Comparison of ENCODE assay signal across 7 cellular contexts in the genomic region with DNA sequence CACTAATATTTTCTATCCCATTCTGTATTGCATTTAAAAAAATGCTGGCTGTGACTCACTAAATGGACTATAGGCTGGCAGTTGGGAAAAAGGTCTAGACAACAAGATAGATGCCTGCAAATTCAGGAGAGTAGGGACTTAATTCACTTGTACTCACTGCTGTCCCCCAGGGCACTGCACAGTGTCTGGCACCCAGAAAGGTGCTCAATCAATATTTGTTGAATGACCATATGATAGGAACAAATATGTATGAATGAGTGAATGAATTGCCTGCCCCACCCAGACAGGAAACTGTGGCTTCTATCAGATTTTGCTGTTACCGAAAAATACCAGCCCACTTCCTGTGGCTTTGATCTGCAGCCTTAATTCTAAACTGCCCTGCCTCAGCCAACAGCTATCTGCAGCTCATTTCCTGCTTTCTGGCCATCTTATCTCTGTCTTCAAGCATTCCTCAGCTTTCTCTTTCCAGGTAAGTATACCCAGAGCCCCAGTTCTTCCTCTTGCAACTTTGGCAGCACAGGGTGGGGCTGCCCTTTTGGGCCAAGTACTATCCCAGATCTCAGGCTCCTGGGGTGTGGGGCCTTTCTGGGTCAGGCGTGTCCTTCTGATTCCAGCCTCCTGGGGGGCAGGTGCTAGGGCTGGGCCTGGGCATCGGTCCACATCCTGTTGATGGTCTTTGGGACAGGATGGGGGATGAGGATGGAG. TPM values are rescaled to one million over a fixed set of nuclear protein-coding genes. Genes with fewer than 3 reads are reported as not detected.
A peak's percentile ranks its signal among the peaks of the same experiment; 100 is the strongest.
DNase-seq lines count a peak whose midpoint lies in the region; ATAC-seq and TF ChIP-seq lines count a peak whose summit lies in the region.

No MANE protein-coding gene starts in this region.

- intact Hi-C loops in left colon (cut with DNase I, micrococcal nuclease), result no loop called here

- whole genome bisulfite sequencing in gastroesophageal sphincter (ENCODE audit: low coverage in 1 of 2), 2 donors, result 60 to 71% methylated on average over 1 of the region's 3 CpGs

- no peak for TF ChIP-seq EP300 in gastroesophageal sphincter (IDR thresholded peaks at IDR 0.05)

- no peaks in the 10 kb centered on the region for H3K27me3 ChIP-seq in gastroesophageal sphincter

- peak; percentile 16 for DNase-seq in NK-92 (lab: John Stamatoyannopoulos, UW; ENCODE audit: unreplicated experiment)
- peak; percentile 45 for DNase-seq in activated T-cell treated with anti-CD3 and anti-CD28 coated beads for 24 hours (ENCODE audit: low read depth)
- peak in 1 of 2 donors; percentile 49 for DNase-seq in left colon
- no peak for DNase-seq in NCI-H1417 (lab: John Stamatoyannopoulos, UW)
- no peak for DNase-seq in anterior cingulate cortex (lab: John Stamatoyannopoulos, UW)

- no peaks in the 10 kb centered on the region for H3K36me3 ChIP-seq in gastroesophageal sphincter

- no peaks in the 10 kb centered on the region for H3K9me3 ChIP-seq in gastroesophageal sphincter

- TF ChIP-seq CTCF in gastroesophageal sphincter (IDR thresholded peaks at IDR 0.05), result no peak

- ATAC-seq in GM21381 (IDR thresholded peaks at IDR 0.05; ENCODE audit: unreplicated experiment) (peak; percentile 80), left colon (peak; percentile 68), gastroesophageal sphincter (no peak)

- TF ChIP-seq POLR2A in gastroesophageal sphincter (IDR thresholded peaks at IDR 0.05), result no peak

- no peak overlapping the region for H3K27ac ChIP-seq in gastroesophageal sphincter

- H3K4me3 ChIP-seq in gastroesophageal sphincter, result no peak overlapping the region

- H3K4me1 ChIP-seq in gastroesophageal sphincter, result no peaks in the 10 kb centered on the region

RNA-seq across cellular contexts. Expression of a gene that starts 15.3 kb away (rescaled TPM):
- total RNA-seq in left colon (10 to 100 TPM in 1 of 2 donors, 1 to 10 TPM in 1; 2.5 to 10.5 TPM), gastroesophageal sphincter (1 to 10 TPM in 1 of 4 donors, not detected in 3; 2.2 TPM)

RNA-seq across cellular contexts. Expression of a gene that starts 48.5 kb away (rescaled TPM):
- total RNA-seq in left colon (under 1 TPM; 0.31 to 0.95 TPM), gastroesophageal sphincter (1 to 10 TPM in 1 of 4 donors, under 1 TPM in 2, not detected in 1; 0.15 to 2.2 (median 0.35) TPM)

Comparison
In these comparisons a context has a peak if more than half of its experiments do, and no peak if none do; other contexts are left out.
1. DNase-seq: peak in NK-92 (single experiment) and activated T-cell treated with anti-CD3 and anti-CD28 coated beads for 24 hours (single experiment); none in NCI-H1417 (0 of 3) and anterior cingulate cortex (0 of 58).